Comparison of ENCODE assay signal across 1 cellular context in the genomic region with DNA sequence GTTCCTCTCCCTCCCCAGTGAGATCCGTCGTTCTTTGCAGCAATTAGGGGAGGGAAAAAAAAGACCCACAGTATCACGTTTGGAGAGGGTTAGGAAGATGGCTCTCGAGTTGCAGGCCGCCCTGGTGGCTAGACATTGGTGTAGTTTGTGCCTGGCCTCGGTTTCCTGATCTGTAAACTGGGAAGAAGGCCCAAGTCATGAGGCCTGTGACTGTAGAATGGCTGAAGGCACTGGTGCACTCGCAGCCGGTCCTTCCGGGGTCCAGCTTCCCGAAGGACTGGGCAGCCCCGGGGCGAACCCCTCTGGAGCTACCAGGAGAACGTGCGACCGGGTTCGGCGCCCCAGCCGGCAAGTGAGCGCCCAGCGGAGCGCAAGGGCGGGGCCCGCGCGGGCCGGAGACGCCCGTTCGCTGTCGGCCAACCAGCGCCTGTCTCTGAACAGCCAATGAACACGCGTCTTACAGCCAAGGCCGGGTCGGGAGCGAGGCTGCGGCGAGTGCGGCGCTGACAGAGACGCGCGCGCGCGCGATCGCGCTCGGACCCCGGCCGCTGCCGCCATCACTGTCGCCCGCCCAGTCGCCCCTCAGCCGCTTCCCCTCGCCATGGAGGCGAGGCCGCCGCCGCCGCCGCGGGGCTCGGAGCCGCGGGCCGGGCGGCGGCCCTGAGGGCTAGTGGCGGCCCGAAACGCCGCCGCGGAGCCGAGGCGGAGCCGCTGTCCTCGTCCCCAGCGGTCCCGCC.
TF ChIP-seq lines count a peak whose summit lies in the region.

A gene with protein sequence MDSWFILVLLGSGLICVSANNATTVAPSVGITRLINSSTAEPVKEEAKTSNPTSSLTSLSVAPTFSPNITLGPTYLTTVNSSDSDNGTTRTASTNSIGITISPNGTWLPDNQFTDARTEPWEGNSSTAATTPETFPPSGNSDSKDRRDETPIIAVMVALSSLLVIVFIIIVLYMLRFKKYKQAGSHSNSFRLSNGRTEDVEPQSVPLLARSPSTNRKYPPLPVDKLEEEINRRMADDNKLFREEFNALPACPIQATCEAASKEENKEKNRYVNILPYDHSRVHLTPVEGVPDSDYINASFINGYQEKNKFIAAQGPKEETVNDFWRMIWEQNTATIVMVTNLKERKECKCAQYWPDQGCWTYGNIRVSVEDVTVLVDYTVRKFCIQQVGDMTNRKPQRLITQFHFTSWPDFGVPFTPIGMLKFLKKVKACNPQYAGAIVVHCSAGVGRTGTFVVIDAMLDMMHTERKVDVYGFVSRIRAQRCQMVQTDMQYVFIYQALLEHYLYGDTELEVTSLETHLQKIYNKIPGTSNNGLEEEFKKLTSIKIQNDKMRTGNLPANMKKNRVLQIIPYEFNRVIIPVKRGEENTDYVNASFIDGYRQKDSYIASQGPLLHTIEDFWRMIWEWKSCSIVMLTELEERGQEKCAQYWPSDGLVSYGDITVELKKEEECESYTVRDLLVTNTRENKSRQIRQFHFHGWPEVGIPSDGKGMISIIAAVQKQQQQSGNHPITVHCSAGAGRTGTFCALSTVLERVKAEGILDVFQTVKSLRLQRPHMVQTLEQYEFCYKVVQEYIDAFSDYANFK (plus strand): TSS at position 472 of the 737 bp plus-strand sequence. CDS start 90,797 bp downstream, outside the sequence.

TF ChIP-seq in HEK293, 187 proteins besides CTCF, POLR2A, EP300 and RAD21 (continued from another document):
- TF ChIP-seq, protein P1, sequence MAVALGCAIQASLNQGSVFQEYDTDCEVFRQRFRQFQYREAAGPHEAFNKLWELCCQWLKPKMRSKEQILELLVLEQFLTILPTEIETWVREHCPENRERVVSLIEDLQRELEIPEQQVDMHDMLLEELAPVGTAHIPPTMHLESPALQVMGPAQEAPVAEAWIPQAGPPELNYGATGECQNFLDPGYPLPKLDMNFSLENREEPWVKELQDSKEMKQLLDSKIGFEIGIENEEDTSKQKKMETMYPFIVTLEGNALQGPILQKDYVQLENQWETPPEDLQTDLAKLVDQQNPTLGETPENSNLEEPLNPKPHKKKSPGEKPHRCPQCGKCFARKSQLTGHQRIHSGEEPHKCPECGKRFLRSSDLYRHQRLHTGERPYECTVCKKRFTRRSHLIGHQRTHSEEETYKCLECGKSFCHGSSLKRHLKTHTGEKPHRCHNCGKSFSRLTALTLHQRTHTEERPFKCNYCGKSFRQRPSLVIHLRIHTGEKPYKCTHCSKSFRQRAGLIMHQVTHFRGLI (tag by site-specific recombination; IDR thresholded peaks at IDR 0.05): peak; percentile 86
- no peak for TF ChIP-seq ZNF175 (tag by site-specific recombination; IDR thresholded peaks at IDR 0.05)
- TF ChIP-seq, protein P2, sequence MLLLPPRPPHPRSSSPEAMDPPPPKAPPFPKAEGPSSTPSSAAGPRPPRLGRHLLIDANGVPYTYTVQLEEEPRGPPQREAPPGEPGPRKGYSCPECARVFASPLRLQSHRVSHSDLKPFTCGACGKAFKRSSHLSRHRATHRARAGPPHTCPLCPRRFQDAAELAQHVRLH (tag by site-specific recombination; IDR thresholded peaks at IDR 0.05): no peak
- peak; percentile 51; the same call in 1 of the 2 replicates for TF ChIP-seq SP7 (tag by site-specific recombination; IDR thresholded peaks at IDR 0.05)
- TF ChIP-seq ZNF239 (tag by site-specific recombination; IDR thresholded peaks at IDR 0.05): no peak
- no peak for TF ChIP-seq ZNF155 (tag by site-specific recombination; IDR thresholded peaks at IDR 0.05)
- no peak for TF ChIP-seq ZNF843 (tag by site-specific recombination; IDR thresholded peaks at IDR 0.05)
- TF ChIP-seq ZNF776 (tag by site-specific recombination; IDR thresholded peaks at IDR 0.05; ENCODE audit: borderline replicate concordance): no peak
- no peak for TF ChIP-seq EGR2 (tag by site-specific recombination; IDR thresholded peaks at IDR 0.05; ENCODE audit: low read depth)
- TF ChIP-seq, protein P3, sequence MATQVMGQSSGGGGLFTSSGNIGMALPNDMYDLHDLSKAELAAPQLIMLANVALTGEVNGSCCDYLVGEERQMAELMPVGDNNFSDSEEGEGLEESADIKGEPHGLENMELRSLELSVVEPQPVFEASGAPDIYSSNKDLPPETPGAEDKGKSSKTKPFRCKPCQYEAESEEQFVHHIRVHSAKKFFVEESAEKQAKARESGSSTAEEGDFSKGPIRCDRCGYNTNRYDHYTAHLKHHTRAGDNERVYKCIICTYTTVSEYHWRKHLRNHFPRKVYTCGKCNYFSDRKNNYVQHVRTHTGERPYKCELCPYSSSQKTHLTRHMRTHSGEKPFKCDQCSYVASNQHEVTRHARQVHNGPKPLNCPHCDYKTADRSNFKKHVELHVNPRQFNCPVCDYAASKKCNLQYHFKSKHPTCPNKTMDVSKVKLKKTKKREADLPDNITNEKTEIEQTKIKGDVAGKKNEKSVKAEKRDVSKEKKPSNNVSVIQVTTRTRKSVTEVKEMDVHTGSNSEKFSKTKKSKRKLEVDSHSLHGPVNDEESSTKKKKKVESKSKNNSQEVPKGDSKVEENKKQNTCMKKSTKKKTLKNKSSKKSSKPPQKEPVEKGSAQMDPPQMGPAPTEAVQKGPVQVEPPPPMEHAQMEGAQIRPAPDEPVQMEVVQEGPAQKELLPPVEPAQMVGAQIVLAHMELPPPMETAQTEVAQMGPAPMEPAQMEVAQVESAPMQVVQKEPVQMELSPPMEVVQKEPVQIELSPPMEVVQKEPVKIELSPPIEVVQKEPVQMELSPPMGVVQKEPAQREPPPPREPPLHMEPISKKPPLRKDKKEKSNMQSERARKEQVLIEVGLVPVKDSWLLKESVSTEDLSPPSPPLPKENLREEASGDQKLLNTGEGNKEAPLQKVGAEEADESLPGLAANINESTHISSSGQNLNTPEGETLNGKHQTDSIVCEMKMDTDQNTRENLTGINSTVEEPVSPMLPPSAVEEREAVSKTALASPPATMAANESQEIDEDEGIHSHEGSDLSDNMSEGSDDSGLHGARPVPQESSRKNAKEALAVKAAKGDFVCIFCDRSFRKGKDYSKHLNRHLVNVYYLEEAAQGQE (tag by site-specific recombination; IDR thresholded peaks at IDR 0.05): no peak
- TF ChIP-seq ZNF555 (tag by site-specific recombination; conservative IDR thresholded peaks at IDR 0.05): no peak
- TF ChIP-seq, protein P4, sequence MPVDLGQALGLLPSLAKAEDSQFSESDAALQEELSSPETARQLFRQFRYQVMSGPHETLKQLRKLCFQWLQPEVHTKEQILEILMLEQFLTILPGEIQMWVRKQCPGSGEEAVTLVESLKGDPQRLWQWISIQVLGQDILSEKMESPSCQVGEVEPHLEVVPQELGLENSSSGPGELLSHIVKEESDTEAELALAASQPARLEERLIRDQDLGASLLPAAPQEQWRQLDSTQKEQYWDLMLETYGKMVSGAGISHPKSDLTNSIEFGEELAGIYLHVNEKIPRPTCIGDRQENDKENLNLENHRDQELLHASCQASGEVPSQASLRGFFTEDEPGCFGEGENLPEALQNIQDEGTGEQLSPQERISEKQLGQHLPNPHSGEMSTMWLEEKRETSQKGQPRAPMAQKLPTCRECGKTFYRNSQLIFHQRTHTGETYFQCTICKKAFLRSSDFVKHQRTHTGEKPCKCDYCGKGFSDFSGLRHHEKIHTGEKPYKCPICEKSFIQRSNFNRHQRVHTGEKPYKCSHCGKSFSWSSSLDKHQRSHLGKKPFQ (tag by site-specific recombination; IDR thresholded peaks at IDR 0.05): no peak
- TF ChIP-seq, protein P5, sequence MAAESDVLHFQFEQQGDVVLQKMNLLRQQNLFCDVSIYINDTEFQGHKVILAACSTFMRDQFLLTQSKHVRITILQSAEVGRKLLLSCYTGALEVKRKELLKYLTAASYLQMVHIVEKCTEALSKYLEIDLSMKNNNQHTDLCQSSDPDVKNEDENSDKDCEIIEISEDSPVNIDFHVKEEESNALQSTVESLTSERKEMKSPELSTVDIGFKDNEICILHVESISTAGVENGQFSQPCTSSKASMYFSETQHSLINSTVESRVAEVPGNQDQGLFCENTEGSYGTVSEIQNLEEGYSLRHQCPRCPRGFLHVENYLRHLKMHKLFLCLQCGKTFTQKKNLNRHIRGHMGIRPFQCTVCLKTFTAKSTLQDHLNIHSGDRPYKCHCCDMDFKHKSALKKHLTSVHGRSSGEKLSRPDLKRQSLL (tag by site-specific recombination; IDR thresholded peaks at IDR 0.05): no peak
- no peak for TF ChIP-seq ZNF311 (tag by site-specific recombination; IDR thresholded peaks at IDR 0.05; ENCODE audit: borderline replicate concordance)
- no peak for TF ChIP-seq ZNF223 (tag by site-specific recombination; IDR thresholded peaks at IDR 0.05)
- no peak for TF ChIP-seq ZNF221 (tag by site-specific recombination; IDR thresholded peaks at IDR 0.05; ENCODE audit: borderline replicate concordance)
- TF ChIP-seq, protein P6, sequence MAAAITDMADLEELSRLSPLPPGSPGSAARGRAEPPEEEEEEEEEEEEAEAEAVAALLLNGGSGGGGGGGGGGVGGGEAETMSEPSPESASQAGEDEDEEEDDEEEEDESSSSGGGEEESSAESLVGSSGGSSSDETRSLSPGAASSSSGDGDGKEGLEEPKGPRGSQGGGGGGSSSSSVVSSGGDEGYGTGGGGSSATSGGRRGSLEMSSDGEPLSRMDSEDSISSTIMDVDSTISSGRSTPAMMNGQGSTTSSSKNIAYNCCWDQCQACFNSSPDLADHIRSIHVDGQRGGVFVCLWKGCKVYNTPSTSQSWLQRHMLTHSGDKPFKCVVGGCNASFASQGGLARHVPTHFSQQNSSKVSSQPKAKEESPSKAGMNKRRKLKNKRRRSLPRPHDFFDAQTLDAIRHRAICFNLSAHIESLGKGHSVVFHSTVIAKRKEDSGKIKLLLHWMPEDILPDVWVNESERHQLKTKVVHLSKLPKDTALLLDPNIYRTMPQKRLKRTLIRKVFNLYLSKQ (tag by site-specific recombination; IDR thresholded peaks at IDR 0.05; ENCODE audit: borderline replicate concordance): no peak
- no peak for TF ChIP-seq SETDB1 (IDR thresholded peaks at IDR 0.05; ENCODE audit: insufficient read length, low read length)
- TF ChIP-seq, protein P7, sequence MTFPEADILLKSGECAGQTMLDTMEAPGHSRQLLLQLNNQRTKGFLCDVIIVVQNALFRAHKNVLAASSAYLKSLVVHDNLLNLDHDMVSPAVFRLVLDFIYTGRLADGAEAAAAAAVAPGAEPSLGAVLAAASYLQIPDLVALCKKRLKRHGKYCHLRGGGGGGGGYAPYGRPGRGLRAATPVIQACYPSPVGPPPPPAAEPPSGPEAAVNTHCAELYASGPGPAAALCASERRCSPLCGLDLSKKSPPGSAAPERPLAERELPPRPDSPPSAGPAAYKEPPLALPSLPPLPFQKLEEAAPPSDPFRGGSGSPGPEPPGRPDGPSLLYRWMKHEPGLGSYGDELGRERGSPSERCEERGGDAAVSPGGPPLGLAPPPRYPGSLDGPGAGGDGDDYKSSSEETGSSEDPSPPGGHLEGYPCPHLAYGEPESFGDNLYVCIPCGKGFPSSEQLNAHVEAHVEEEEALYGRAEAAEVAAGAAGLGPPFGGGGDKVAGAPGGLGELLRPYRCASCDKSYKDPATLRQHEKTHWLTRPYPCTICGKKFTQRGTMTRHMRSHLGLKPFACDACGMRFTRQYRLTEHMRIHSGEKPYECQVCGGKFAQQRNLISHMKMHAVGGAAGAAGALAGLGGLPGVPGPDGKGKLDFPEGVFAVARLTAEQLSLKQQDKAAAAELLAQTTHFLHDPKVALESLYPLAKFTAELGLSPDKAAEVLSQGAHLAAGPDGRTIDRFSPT (tag by site-specific recombination; IDR thresholded peaks at IDR 0.05): no peak; the same call in 1 of the 2 replicates
- TF ChIP-seq RBAK (tag by site-specific recombination; IDR thresholded peaks at IDR 0.05): no peak
